Comparison of ENCODE assay signal across 21 cellular contexts in genomic region chr6:150175611-150176151, GRCh38. TPM values are rescaled to one million over a fixed set of nuclear protein-coding genes. Genes with fewer than 3 reads are reported as not detected.
DNase-seq lines count a peak whose midpoint lies in the region; ATAC-seq and TF ChIP-seq lines count a peak whose summit lies in the region.
"Had no signal": no experiment of that assay in that cellular context is flagged by ENCODE, and none has a peak within 500 bp of the region (broad histone marks: within the 10 kb centered on the region; RNA-seq: fewer than 3 reads in every experiment).

No MANE protein-coding gene starts in this region.

- TF ChIP-seq CTCF in RWPE2 (IDR thresholded peaks at IDR 0.05; ENCODE audit: poor library complexity, severe bottlenecking) (no peak), hepatocyte (IDR thresholded peaks at IDR 0.05; ENCODE audit: poor library complexity) (no peak), gastrocnemius medialis (IDR thresholded peaks at IDR 0.05 in 4 of 5, conservative IDR thresholded peaks at IDR 0.05 in 1 of 5) (no peak)

- ATAC-seq in RWPE2 (ENCODE audit: low read depth): no peak
- ATAC-seq in gastrocnemius medialis: peak; percentile 88 to 93
- ATAC-seq: activated CD8-positive, alpha-beta T cell treated with anti-CD3 and anti-CD28 coated beads for 36 hours had no signal

- no peak overlapping the region for H3K4me3 ChIP-seq in RWPE2 (ENCODE audit: severe bottlenecking)
- no peak overlapping the region for H3K4me3 ChIP-seq in hepatocyte
- no peak overlapping the region for H3K4me3 ChIP-seq in gastrocnemius medialis
- no peak overlapping the region for H3K4me3 ChIP-seq in H7 (ENCODE audit: insufficient read depth, low read depth, low read length)
- H3K4me3 ChIP-seq: HAP-1, prostate gland had no signal

- 75% methylated on average over 4 of the region's 4 CpGs for WGBS in hepatocyte (ENCODE audit: low lambda C conversion rate, missing lambda C conversion rate)

- intact Hi-C loops in gastrocnemius medialis (cut with DNase I; ENCODE audit: low total_unique reads): no loop called here

- no peak overlapping the region for H2AFZ ChIP-seq in hepatocyte

- in situ Hi-C loops in gastrocnemius medialis (cut with MboI; ENCODE audit: low sequenced_read_pairs in 4 of 4): no loop called here

- no peaks in the 10 kb centered on the region for H3K9me2 ChIP-seq in hepatocyte (replicated peaks; ENCODE audit: insufficient read depth)

- H3K27me3 ChIP-seq in RWPE2 (ENCODE audit: insufficient read depth, poor library complexity, severe bottlenecking) (no peaks in the 10 kb centered on the region), hepatocyte (no peaks in the 10 kb centered on the region), gastrocnemius medialis (no peaks in the 10 kb centered on the region), H7 (ENCODE audit: control insufficient read depth, insufficient read depth, low read length) (no peaks in the 10 kb centered on the region)

- TF ChIP-seq POLR2A in gastrocnemius medialis (IDR thresholded peaks at IDR 0.05): no peak

- 0 out of 2 replicates have a peak, but pooled peaks cover 14% of the 10 kb centered on the region for H3K36me3 ChIP-seq in RWPE2 (ENCODE audit: low read depth)
- H3K36me3 ChIP-seq in hepatocyte (replicated peaks; ENCODE audit: insufficient read depth, low read depth): no peaks in the 10 kb centered on the region
- no peaks in the 10 kb centered on the region for H3K36me3 ChIP-seq in gastrocnemius medialis
- H3K36me3 ChIP-seq in H7 (replicated peaks; ENCODE audit: control insufficient read depth, insufficient read depth, low read length): no peaks in the 10 kb centered on the region
- H3K36me3 ChIP-seq: HAP-1, prostate gland had no signal

- H3K79me2 ChIP-seq in hepatocyte: no peaks in the 10 kb centered on the region

- H3K27ac ChIP-seq in RWPE2 (ENCODE audit: poor library complexity, severe bottlenecking): peak overlapping the region; percentile 6
- H3K27ac ChIP-seq in hepatocyte: peak overlapping the region; percentile 41
- peak overlapping the region; percentile 63 to 76 (median 68) for H3K27ac ChIP-seq in gastrocnemius medialis
- H3K27ac ChIP-seq: 22Rv1, prostate gland had no signal

- no peak overlapping the region for H3K4me2 ChIP-seq in hepatocyte

- no peaks in the 10 kb centered on the region for H4K20me1 ChIP-seq in hepatocyte (ENCODE audit: insufficient read depth, poor library complexity, severe bottlenecking)

- H3K9me3 ChIP-seq in RWPE2 (ENCODE audit: severe bottlenecking) (no peaks in the 10 kb centered on the region), hepatocyte (ENCODE audit: low read depth) (no peaks in the 10 kb centered on the region), gastrocnemius medialis (no peaks in the 10 kb centered on the region)
- H3K9me3 ChIP-seq: HAP-1, prostate gland had no signal

- H3K4me1 ChIP-seq in RWPE2 (ENCODE audit: insufficient read depth, poor library complexity, severe bottlenecking): peaks cover 22% of the 10 kb centered on the region
- H3K4me1 ChIP-seq in hepatocyte (ENCODE audit: insufficient read depth): peaks cover 22% of the 10 kb centered on the region
- H3K4me1 ChIP-seq in gastrocnemius medialis: peaks cover 29 to 53% of the 10 kb centered on the region in 2 donors
- H3K4me1 ChIP-seq: HAP-1, prostate gland had no signal

- peak in 2 of 3 experiments; percentile 32 to 79 for DNase-seq in NCI-H1417 (lab: John Stamatoyannopoulos, UW)
- DNase-seq in NCI-H1417 treated with DMSO at 0.1 percent for 48 hours (lab: John Stamatoyannopoulos, UW): no peak
- DNase-seq in RWPE2 (ENCODE audit: low spot score): no peak
- no peak for DNase-seq in hepatocyte (ENCODE audit: low spot score)
- DNase-seq in gastrocnemius medialis: peak in 1 of 2 donors; percentile 42
- no peak for DNase-seq in hypothalamus (lab: John Stamatoyannopoulos, UW)
- no peak for DNase-seq in H7
- DNase-seq in germinal center (ENCODE audit: low spot score): no peak
- DNase-seq: activated CD8-positive, alpha-beta T cell treated with anti-CD3 and anti-CD28 coated beads for 36 hours; activated naive CD4-positive, alpha-beta T cell; activated T-cell treated with anti-CD3 and anti-CD28 coated beads, Interleukin-2, amount 50 U/mL, for 1 hour; effector CD8-positive, alpha-beta T cell; islet precursor cell; KBM-7; NCI-H1694; NCI-H446 treated with DMSO at 0.1 percent for 48 hours; T1000 had no signal

RNA-seq across cellular contexts. Expression of gene PPP1R14C, which starts 32.8 kb away (rescaled TPM):
- 1.5 and 2.1 TPM in 2 replicates for total RNA-seq in hepatocyte
- 3.8 and 5.2 TPM in 2 replicates for polyA plus RNA-seq in hepatocyte
- total RNA-seq in gastrocnemius medialis: 10 to 100 TPM; 14.9 to 37.0 (median 21.7) TPM
- 0.04 and 0.10 TPM in 2 replicates for total RNA-seq in H7 (2014; rRNA removed; shearing (Covaris generic))
- total RNA-seq: RPMI7951 had no signal

Comparison
In these comparisons a context has a peak if more than half of its experiments do, and no peak if none do; other contexts are left out.
1. DNase-seq: peak in NCI-H1417 (2 of 3); none in NCI-H1417 treated with DMSO at 0.1 percent for 48 hours (single experiment), RWPE2 (single experiment), hepatocyte (single experiment), hypothalamus (0 of 51), H7 (single experiment) and germinal center (single experiment).
2. H3K27ac ChIP-seq: peak in every context shown above with its lines; median percentile 68 in gastrocnemius medialis; 41 in hepatocyte; 6 in RWPE2.